In genomic region chr2:32249731-32250236, GRCh38 we compare ENCODE assay signal across 19 cellular contexts. TPM values are rescaled to one million over a fixed set of nuclear protein-coding genes. Genes with fewer than 3 reads are reported as not detected.
DNase-seq lines count a peak whose midpoint lies in the region; ATAC-seq, FAIRE-seq and TF ChIP-seq lines count a peak whose summit lies in the region.
"Had no signal": no experiment of that assay in that cellular context is flagged by ENCODE, and none has a peak within 500 bp of the region (broad histone marks: within the 10 kb centered on the region; RNA-seq: fewer than 3 reads in every experiment).

No MANE protein-coding gene starts in this region.

- H3K27me3 Mint-ChIP-seq in HFFc6 (ENCODE audit: insufficient read depth) = peaks cover 2% of the 10 kb centered on the region
- H3K27me3 Mint-ChIP-seq: B cell; CD4-positive, alpha-beta memory T cell had no signal

- 100% methylated on average over 1 of the region's 2 CpGs; no CpG with 5 or more reads in 1 of the 2 experiments for WGBS in IMR-90 (ENCODE audit: extremely low coverage in 2 of 2, insufficient read length in 1 of 2), 2 experiments

- H2BK120ac ChIP-seq in IMR-90 (ENCODE audit: low read depth, low read length) = no peak overlapping the region

- no peak overlapping the region for H3K18ac ChIP-seq in IMR-90 (ENCODE audit: low read depth, low read length)

- H3K9me3 Mint-ChIP-seq in HFFc6 = no peaks in the 10 kb centered on the region
- H3K9me3 Mint-ChIP-seq: CD4-positive, alpha-beta memory T cell had no signal

- H2BK5ac ChIP-seq in IMR-90 (ENCODE audit: low read depth, low read length, poor library complexity, severe bottlenecking) = no peak overlapping the region

- no TSS peak for BruUV-seq in IMR-90 (replicated peaks; lab: Mats Ljungman, UMichigan)
- BruUV-seq in endothelial cell of umbilical vein (replicated peaks; lab: Mats Ljungman, UMichigan) = no TSS peak

- no peak overlapping the region for H2AK9ac ChIP-seq in IMR-90 (replicated peaks; ENCODE audit: low read depth, low read length, poor library complexity)

- ATAC-seq in IMR-90 (ENCODE audit: low read depth) = peak; percentile 31
- ATAC-seq in GM21737 (IDR thresholded peaks at IDR 0.05; ENCODE audit: unreplicated experiment) = no peak

- H3K4me1 Mint-ChIP-seq in HFFc6 (ENCODE audit: low read depth) = peaks cover 15% of the 10 kb centered on the region
- H3K4me1 Mint-ChIP-seq: B cell; CD4-positive, alpha-beta memory T cell had no signal

- dilution Hi-C loops in IMR-90 (cut with HindIII; ENCODE audit: low sequenced_read_pairs, unreplicated experiment) = no loop called here
- dilution Hi-C loops in endothelial cell of umbilical vein (cut with MboI; ENCODE audit: extremely low pct_ligation_motif_present, low sequenced_read_pairs) = no loop called here

- no peaks in the 10 kb centered on the region for H3K79me1 ChIP-seq in IMR-90 (ENCODE audit: low read depth in 1 of 2, low read length in 2 of 2)

- H4K20me1 ChIP-seq in IMR-90 (ENCODE audit: insufficient read depth, low read length) (no peaks in the 10 kb centered on the region), endothelial cell of umbilical vein (replicated peaks; ENCODE audit: control insufficient read depth, extremely low read depth, insufficient read depth, low read length) (no peaks in the 10 kb centered on the region)

- H2BK15ac ChIP-seq in IMR-90 (ENCODE audit: low read depth, low read length) = no peak overlapping the region

- no peak for TF ChIP-seq RAD21 in IMR-90 (IDR thresholded peaks at IDR 0.05; ENCODE audit: low read length)

- no peak overlapping the region for H3K4ac ChIP-seq in IMR-90 (ENCODE audit: low read depth, low read length)

- no peaks in the 10 kb centered on the region for H3K79me2 ChIP-seq in endothelial cell of umbilical vein (ENCODE audit: control insufficient read depth, insufficient read depth, low read length)

- H3K36me3 Mint-ChIP-seq in HFFc6 (ENCODE audit: low read depth) = no peaks in the 10 kb centered on the region
- H3K36me3 Mint-ChIP-seq: CD4-positive, alpha-beta memory T cell had no signal

- CTCF ChIA-PET in BJ (lab: Yijun Ruan, JAX) (no interaction called here), IMR-90 (lab: Yijun Ruan, JAX) (no interaction called here), endothelial cell of umbilical vein (lab: Charles Lee) (no interaction called here)

- TF ChIP-seq CTCF in BJ (IDR thresholded peaks at IDR 0.05; ENCODE audit: insufficient read depth, low read depth, low read length) = no peak
- TF ChIP-seq CTCF in IMR-90 (conservative IDR thresholded peaks at IDR 0.05; ENCODE audit: low read depth, low read length) = no peak
- no peak for TF ChIP-seq CTCF in endothelial cell of umbilical vein (IDR thresholded peaks at IDR 0.05; ENCODE audit: extremely low read depth in 1 of 2, insufficient read depth in 1 of 2, low read depth in 1 of 2, low read length in 2 of 2)
- TF ChIP-seq CTCF in neutrophil (IDR thresholded peaks at IDR 0.05) = no peak
- TF ChIP-seq CTCF in HFFc6 (IDR thresholded peaks at IDR 0.05) = no peak

- H3K4me3 Mint-ChIP-seq in HFFc6 = no peak overlapping the region
- H3K4me3 Mint-ChIP-seq: B cell; CD4-positive, alpha-beta memory T cell had no signal

- H3K4me3 ChIP-seq in BJ (ENCODE audit: low read depth, low read length) (no peak overlapping the region), IMR-90 (ENCODE audit: insufficient read depth, low read depth, low read length) (no peak overlapping the region), endothelial cell of umbilical vein (replicated peaks in 1 of 3; ENCODE audit: insufficient read depth in 1 of 3, low read depth in 1 of 3, low read length in 3 of 3) (no peak overlapping the region), neutrophil (ENCODE audit: low read depth in 1 of 2, low read length in 1 of 2) (no peak overlapping the region)

- DNase-seq in BJ (ENCODE audit: low read depth) = peak; percentile 7
- no peak for DNase-seq in IMR-90
- no peak for DNase-seq in endothelial cell of umbilical vein (ENCODE audit: low read depth, low spot score)
- no peak for DNase-seq in HFFc6
- DNase-seq in KBM-7 = no peak
- DNase-seq: ACHN; CD4-positive, alpha-beta memory T cell; DMS79; EL; H7; Kasumi-1 had no signal

- no peak overlapping the region for H4K8ac ChIP-seq in IMR-90 (ENCODE audit: low read depth in 2 of 2, low read length in 2 of 2)

- in situ Hi-C loops in IMR-90 (cut with MboI; ENCODE audit: low sequenced_read_pairs) (no loop called here), KBM-7 (cut with MboI; ENCODE audit: low pct_unique_long_range_greater_than_20kb, low sequenced_read_pairs) (no loop called here)

- H3K56ac ChIP-seq in IMR-90 (ENCODE audit: extremely low read depth, insufficient read depth, low read length) = no peak overlapping the region

- H3K9me3 ChIP-seq in IMR-90 (ENCODE audit: control insufficient read depth, insufficient read depth, low read length) (no peaks in the 10 kb centered on the region), endothelial cell of umbilical vein (replicated peaks; ENCODE audit: control insufficient read depth, insufficient read depth, low read length) (no peaks in the 10 kb centered on the region), neutrophil (no peaks in the 10 kb centered on the region)

- H4K5ac ChIP-seq in IMR-90 (ENCODE audit: low read depth, low read length) = no peak overlapping the region

- POLR2A ChIA-PET in BJ (lab: Charles Lee) (no interaction called here), IMR-90 (lab: Charles Lee; ENCODE audit: unreplicated experiment) (no interaction called here), endothelial cell of umbilical vein (lab: Charles Lee) (no interaction called here)

- H3K36me3 ChIP-seq in BJ (ENCODE audit: control insufficient read depth, insufficient read depth, low read length) = no peaks in the 10 kb centered on the region
- H3K36me3 ChIP-seq in IMR-90 (ENCODE audit: control insufficient read depth, insufficient read depth, low read length) = no peaks in the 10 kb centered on the region
- no peaks in the 10 kb centered on the region for H3K36me3 ChIP-seq in endothelial cell of umbilical vein (ENCODE audit: control insufficient read depth in 2 of 2, extremely low read depth in 1 of 2, insufficient read depth in 2 of 2, low read length in 2 of 2)
- H3K36me3 ChIP-seq in neutrophil = peaks cover 90% of the 10 kb centered on the region

- intact Hi-C loops in IMR-90 (cut with micrococcal nuclease) = no loop called here
- intact Hi-C loops in endothelial cell of umbilical vein (cut with micrococcal nuclease) = no loop called here

- peak; percentile 4 for FAIRE-seq in endothelial cell of umbilical vein (lab: Jason Lieb, UNC)
- FAIRE-seq: G401.6, GM12892 had no signal

- no peaks in the 10 kb centered on the region for H3K4me1 ChIP-seq in IMR-90 (ENCODE audit: control insufficient read depth, insufficient read depth, low read length)
- H3K4me1 ChIP-seq in endothelial cell of umbilical vein (ENCODE audit: control insufficient read depth, extremely low read depth, insufficient read depth, low read length) = no peaks in the 10 kb centered on the region
- H3K4me1 ChIP-seq in neutrophil (ENCODE audit: control insufficient read depth in 1 of 2, insufficient read depth in 1 of 2, low read depth in 1 of 2, low read length in 1 of 2) = no peaks in the 10 kb centered on the region

- no peak overlapping the region for H2BK20ac ChIP-seq in IMR-90 (ENCODE audit: low read depth, low read length)

- no peak overlapping the region for H3K23ac ChIP-seq in IMR-90 (ENCODE audit: low read depth, low read length)

- no peak overlapping the region for H2AK5ac ChIP-seq in IMR-90 (ENCODE audit: low read depth, low read length)

- no peak overlapping the region for H3K9ac ChIP-seq in IMR-90 (ENCODE audit: low read depth, low read length)
- H3K9ac ChIP-seq in endothelial cell of umbilical vein (replicated peaks; ENCODE audit: extremely low read depth, insufficient read depth, low read length) = no peak overlapping the region

- H3K27ac ChIP-seq in IMR-90 (ENCODE audit: insufficient read depth, low read length) (no peak overlapping the region), endothelial cell of umbilical vein (ENCODE audit: insufficient read depth, low read depth, low read length) (no peak overlapping the region), neutrophil (peak overlapping the region; percentile 17)
- H3K27ac ChIP-seq: C4-2B had no signal

- TF ChIP-seq POLR2A in IMR-90 (IDR thresholded peaks at IDR 0.05; ENCODE audit: low read depth, low read length) (no peak), endothelial cell of umbilical vein (IDR thresholded peaks at IDR 0.05; ENCODE audit: low read depth, low read length) (no peak)

- no peaks in the 10 kb centered on the region for H3K9me1 ChIP-seq in IMR-90 (ENCODE audit: insufficient read depth, low read length)
- no peaks in the 10 kb centered on the region for H3K9me1 ChIP-seq in endothelial cell of umbilical vein (replicated peaks; ENCODE audit: control insufficient read depth, extremely low read depth, insufficient read depth, low read length)

- H2AFZ ChIP-seq in IMR-90 (replicated peaks; ENCODE audit: low read length, poor library complexity) (no peak overlapping the region), endothelial cell of umbilical vein (ENCODE audit: low read depth, low read length) (no peak overlapping the region)

- H4K91ac ChIP-seq in IMR-90 (ENCODE audit: insufficient read depth, low read depth, low read length) = no peak overlapping the region

- H3K4me2 ChIP-seq in IMR-90 (ENCODE audit: low read depth, low read length) = no peak overlapping the region
- H3K4me2 ChIP-seq in endothelial cell of umbilical vein (ENCODE audit: insufficient read depth, low read length) = no peak overlapping the region

- no peak overlapping the region for H3K14ac ChIP-seq in IMR-90 (replicated peaks; ENCODE audit: low read depth, low read length)

- H3K27ac Mint-ChIP-seq in HFFc6 = no peak overlapping the region
- H3K27ac Mint-ChIP-seq: B cell had no signal

- no peaks in the 10 kb centered on the region for H3K27me3 ChIP-seq in BJ (ENCODE audit: control insufficient read depth, insufficient read depth, low read length)
- H3K27me3 ChIP-seq in IMR-90 (ENCODE audit: control insufficient read depth, insufficient read depth, low read length) = no peaks in the 10 kb centered on the region
- no peaks in the 10 kb centered on the region for H3K27me3 ChIP-seq in endothelial cell of umbilical vein (ENCODE audit: control insufficient read depth in 2 of 2, insufficient read depth in 2 of 2, low read length in 2 of 2)
- no peaks in the 10 kb centered on the region for H3K27me3 ChIP-seq in neutrophil

RNA-seq across cellular contexts. Expression of gene NLRC4, which starts 14.9 kb away (rescaled TPM):
- polyA plus RNA-seq in BJ (2011; rRNA removed) (not detected in 2 replicates), IMR-90 (2012; rRNA removed) (not detected in 2 replicates), endothelial cell of umbilical vein (not detected in 2 replicates)
- 0.09 TPM in 1 of 2 replicates, not detected in the other for polyA minus RNA-seq in BJ (2011; rRNA and poly(A)+ RNA removed)
- total RNA-seq in IMR-90 (2012; rRNA removed) (not detected in 2 replicates), endothelial cell of umbilical vein (not detected in 2 replicates)
- polyA plus RNA-seq in IMR-90 (2012; cell fraction: cytosol; rRNA removed) = not detected in 2 replicates
- not detected in 2 replicates for polyA plus RNA-seq in IMR-90 (2012; cell fraction: nucleus; rRNA removed; ENCODE audit: low replicate concordance)
- polyA plus RNA-seq in endothelial cell of umbilical vein (2011; cell fraction: cytosol; rRNA removed) = not detected in 2 replicates
- polyA plus RNA-seq in endothelial cell of umbilical vein (2011; cell fraction: nucleus; rRNA removed) = not detected in 2 replicates
- polyA plus RNA-seq in endothelial cell of umbilical vein (2012) = not detected in 2 replicates
- polyA minus RNA-seq in endothelial cell of umbilical vein = not detected in 2 replicates
- not detected for polyA minus RNA-seq in endothelial cell of umbilical vein (2011; cell fraction: cytosol; rRNA and poly(A)+ RNA removed)
- not detected in 2 replicates for polyA minus RNA-seq in endothelial cell of umbilical vein (2011; cell fraction: nucleus; rRNA and poly(A)+ RNA removed)
- total RNA-seq in HFFc6 (2021; fragmentation: NEBNext Ultra II Directional; extraction: Animal tissue kit (Norgen Biotek cat#: 25700)) = not detected
- total RNA-seq: A172, HT1080 had no signal

RNA-seq across cellular contexts. Expression of gene YIPF4, which starts 27.9 kb away (rescaled TPM):
- polyA plus RNA-seq in BJ (2011; rRNA removed) (5.3 and 15.6 TPM in 2 replicates), IMR-90 (2012; rRNA removed) (4.1 and 6.8 TPM in 2 replicates), endothelial cell of umbilical vein (4.4 and 8.6 TPM in 2 replicates)
- polyA minus RNA-seq in BJ (2011; rRNA and poly(A)+ RNA removed) = 3.3 and 4.0 TPM in 2 replicates
- total RNA-seq in IMR-90 (2012; rRNA removed) (3.6 and 15.8 TPM in 2 replicates), endothelial cell of umbilical vein (40.1 and 45.0 TPM in 2 replicates)
- polyA plus RNA-seq in IMR-90 (2012; cell fraction: cytosol; rRNA removed) = 0.77 and 1.0 TPM in 2 replicates
- polyA plus RNA-seq in IMR-90 (2012; cell fraction: nucleus; rRNA removed; ENCODE audit: low replicate concordance) = 0.65 and 2.0 TPM in 2 replicates
- 7.0 and 7.6 TPM in 2 replicates for polyA plus RNA-seq in endothelial cell of umbilical vein (2011; cell fraction: cytosol; rRNA removed)
- polyA plus RNA-seq in endothelial cell of umbilical vein (2011; cell fraction: nucleus; rRNA removed) = 4.4 TPM in 2 replicates
- polyA plus RNA-seq in endothelial cell of umbilical vein (2012) = 35.7 and 41.6 TPM in 2 replicates
- 6.0 and 6.5 TPM in 2 replicates for polyA minus RNA-seq in endothelial cell of umbilical vein
- 8.1 TPM for polyA minus RNA-seq in endothelial cell of umbilical vein (2011; cell fraction: cytosol; rRNA and poly(A)+ RNA removed)
- 7.7 and 9.8 TPM in 2 replicates for polyA minus RNA-seq in endothelial cell of umbilical vein (2011; cell fraction: nucleus; rRNA and poly(A)+ RNA removed)
- total RNA-seq in HFFc6 (2021; fragmentation: NEBNext Ultra II Directional; extraction: Animal tissue kit (Norgen Biotek cat#: 25700)) = 10 to 100 TPM; 49.6 to 65.5 (median 55.2) TPM
